19 cellular contexts compared by ENCODE assay signal in the genomic region with DNA sequence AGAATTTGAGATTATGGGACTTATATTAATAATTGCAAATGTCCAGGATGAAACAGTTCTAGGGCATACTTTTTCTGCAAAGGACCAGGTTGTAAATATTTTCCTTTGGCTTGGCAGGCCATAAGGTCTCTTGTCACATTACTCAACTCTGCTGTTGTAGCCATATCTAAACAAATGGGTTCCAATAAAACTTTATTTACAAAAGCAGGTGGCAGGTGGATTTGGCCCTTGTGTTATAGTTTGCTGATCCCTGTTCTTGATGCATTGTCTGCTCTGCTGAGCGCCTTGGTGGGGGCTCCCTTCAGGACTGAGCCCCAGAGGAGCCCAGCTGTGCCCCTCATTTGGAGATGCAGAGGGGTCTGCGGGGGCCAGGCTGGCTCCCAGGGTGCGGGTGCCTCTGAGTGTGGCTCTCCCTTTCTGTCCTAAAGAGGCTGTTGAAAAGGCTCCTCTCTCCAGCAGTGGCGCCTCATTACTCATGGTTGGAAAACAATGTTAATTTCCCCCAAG.
DNase-seq lines count a peak whose midpoint lies in the region; ATAC-seq and TF ChIP-seq lines count a peak whose summit lies in the region.
"Had no signal": no experiment of that assay in that cellular context is flagged by ENCODE, and none has a peak within 500 bp of the region (broad histone marks: within the 10 kb centered on the region; RNA-seq: fewer than 3 reads in every experiment).

No MANE protein-coding gene starts in this region.

- H3K36me3 Mint-ChIP-seq in effector memory CD8-positive, alpha-beta T cell (ENCODE audit: insufficient read depth): no peaks in the 10 kb centered on the region
- H3K36me3 Mint-ChIP-seq: T-cell had no signal

- H2BK120ac ChIP-seq in neuronal stem cell (ENCODE audit: low read depth, low read length): no peak overlapping the region

- no peak overlapping the region for H2BK15ac ChIP-seq in neuronal stem cell (ENCODE audit: low read length)

- no peak overlapping the region for H3K9ac ChIP-seq in neuronal stem cell (ENCODE audit: low read depth, low read length, poor library complexity)

- H4K91ac ChIP-seq in neuronal stem cell (ENCODE audit: low read depth, low read length, poor library complexity): no peak overlapping the region

- H2AFZ ChIP-seq in neuronal stem cell (ENCODE audit: low read length): no peak overlapping the region

- no peak for TF ChIP-seq CTCF in coronary artery (IDR thresholded peaks at IDR 0.05)
- no peak for TF ChIP-seq CTCF in Peyer's patch (IDR thresholded peaks at IDR 0.05)

- WGBS in neuronal stem cell (ENCODE audit: extremely low coverage in 2 of 2, insufficient read length in 2 of 2, insufficient replicate concordance in 1 of 2), 2 donors: no CpG with 5 or more reads among the region's 4 CpGs

- no peak overlapping the region for H3K14ac ChIP-seq in neuronal stem cell (ENCODE audit: low read length)

- no peaks in the 10 kb centered on the region for H3K79me1 ChIP-seq in neuronal stem cell (ENCODE audit: low read depth, low read length)

- peaks cover 0 to 24% (median 0%) of the 10 kb centered on the region in 3 experiments for H3K27me3 ChIP-seq in neuronal stem cell (ENCODE audit: control insufficient read depth in 3 of 3, insufficient read depth in 3 of 3, low read depth in 1 of 3, low read length in 3 of 3)
- H3K27me3 ChIP-seq in Peyer's patch: no peaks in the 10 kb centered on the region
- H3K27me3 ChIP-seq: BE2C had no signal

- no peaks in the 10 kb centered on the region for H3K9me3 Mint-ChIP-seq in effector memory CD8-positive, alpha-beta T cell
- H3K9me3 Mint-ChIP-seq: T-cell had no signal

- no peak overlapping the region for H3K4ac ChIP-seq in neuronal stem cell (ENCODE audit: low read length)

- H3K27ac ChIP-seq in coronary artery (no peak overlapping the region), neuronal stem cell (replicated peaks; ENCODE audit: low read length) (peak overlapping the region; percentile 53), Peyer's patch (no peak overlapping the region)
- H3K27ac ChIP-seq: thoracic aorta had no signal

- H3K23ac ChIP-seq in neuronal stem cell (ENCODE audit: low read depth, low read length, poor library complexity): no peak overlapping the region

- no peak overlapping the region for H3K27ac Mint-ChIP-seq in effector memory CD8-positive, alpha-beta T cell
- H3K27ac Mint-ChIP-seq: T-cell had no signal

- no peaks in the 10 kb centered on the region for H3K4me1 Mint-ChIP-seq in effector memory CD8-positive, alpha-beta T cell (ENCODE audit: low read depth in 2 of 2)
- H3K4me1 Mint-ChIP-seq: T-cell had no signal

- no peak overlapping the region for H3K4me3 Mint-ChIP-seq in effector memory CD8-positive, alpha-beta T cell
- H3K4me3 Mint-ChIP-seq: T-cell had no signal

- TF ChIP-seq POLR2A in Peyer's patch (IDR thresholded peaks at IDR 0.05): no peak

- H3K18ac ChIP-seq in neuronal stem cell (ENCODE audit: low read length): peak overlapping the region; percentile 78

- DNase-seq in DMS79 treated with DMSO at 0.1 percent for 48 hours (lab: John Stamatoyannopoulos, UW) (peak; percentile 57), DMS79 (lab: John Stamatoyannopoulos, UW) (no peak), NCI-H2029 (lab: John Stamatoyannopoulos, UW) (peak; percentile 91), coronary artery (ENCODE audit: low spot score) (peak; percentile 55), neuronal stem cell (ENCODE audit: low spot score) (no peak), Peyer's patch (no peak)
- DNase-seq in effector memory CD8-positive, alpha-beta T cell: no peak
- DNase-seq: 8988T; activated CD4-positive, alpha-beta T cell treated with anti-CD3 and anti-CD28 coated beads, Interleukin-2, amount 50 U/mL, for 1 hour; activated naive CD4-positive, alpha-beta T cell treated with Interleukin-2 at 50 U/mL for 16 hours; BE2C; foreskin fibroblast; GOT3; kidney glomerular epithelial cell; Right ventricle myocardium superior; stimulated activated CD4-positive, alpha-beta T cell treated with anti-CD3 and anti-CD28 coated beads, Interleukin-12 subunit alpha, Interleukin-12 subunit beta, amount 100 ng/mL, for 4 hours; T-cell had no signal

- H3K4me2 ChIP-seq in neuronal stem cell (ENCODE audit: insufficient read depth, low read length, poor library complexity, severe bottlenecking): no peak overlapping the region

- no peak overlapping the region for H2BK12ac ChIP-seq in neuronal stem cell (ENCODE audit: low read length)

- H3K9me3 ChIP-seq in neuronal stem cell (replicated peaks in 1 of 2; ENCODE audit: control insufficient read depth in 2 of 2, insufficient read depth in 1 of 2, low read depth in 1 of 2, low read length in 2 of 2): no peaks in the 10 kb centered on the region
- H3K9me3 ChIP-seq in Peyer's patch: no peaks in the 10 kb centered on the region
- H3K9me3 ChIP-seq: BE2C, thoracic aorta had no signal

- H3K4me1 ChIP-seq in neuronal stem cell (ENCODE audit: control insufficient read depth in 2 of 2, insufficient read depth in 1 of 2, low read depth in 1 of 2, low read length in 2 of 2) (peaks cover 3 to 28% of the 10 kb centered on the region in 2 donors), Peyer's patch (no peaks in the 10 kb centered on the region)
- H3K4me1 ChIP-seq: BE2C had no signal

- H2BK5ac ChIP-seq in neuronal stem cell (ENCODE audit: low read length): no peak overlapping the region

- no peak overlapping the region for H3K4me3 ChIP-seq in coronary artery
- H3K4me3 ChIP-seq in neuronal stem cell (ENCODE audit: low read length in 2 of 2): no peak overlapping the region
- no peak overlapping the region for H3K4me3 ChIP-seq in Peyer's patch
- H3K4me3 ChIP-seq: thoracic aorta had no signal

- peak overlapping the region; percentile 23 for H2AK5ac ChIP-seq in neuronal stem cell (ENCODE audit: low read depth, low read length)

- no peak overlapping the region for H4K8ac ChIP-seq in neuronal stem cell (ENCODE audit: low read depth, low read length)

- peaks cover 3 to 14% of the 10 kb centered on the region in 2 donors for H3K27me3 Mint-ChIP-seq in effector memory CD8-positive, alpha-beta T cell

- ATAC-seq in HG02763 (IDR thresholded peaks at IDR 0.05; ENCODE audit: unreplicated experiment): no peak
- ATAC-seq in effector memory CD8-positive, alpha-beta T cell (replicated peaks): no peak
- ATAC-seq: T-cell had no signal

- no peaks in the 10 kb centered on the region for H3K36me3 ChIP-seq in neuronal stem cell (replicated peaks in 1 of 2; ENCODE audit: control insufficient read depth in 2 of 2, insufficient read depth in 2 of 2, low read length in 2 of 2)
- H3K36me3 ChIP-seq in Peyer's patch: no peaks in the 10 kb centered on the region
- H3K36me3 ChIP-seq: BE2C, thoracic aorta had no signal

Comparison
In these comparisons a context has a peak if more than half of its experiments do, and no peak if none do; other contexts are left out.
1. DNase-seq: peak in DMS79 treated with DMSO at 0.1 percent for 48 hours (single experiment), NCI-H2029 (single experiment) and coronary artery (single experiment); none in DMS79 (single experiment), neuronal stem cell (single experiment), effector memory CD8-positive, alpha-beta T cell (0 of 3) and Peyer's patch (0 of 3).